Comparison of ENCODE assay signal across 1 cellular context in the genomic region with DNA sequence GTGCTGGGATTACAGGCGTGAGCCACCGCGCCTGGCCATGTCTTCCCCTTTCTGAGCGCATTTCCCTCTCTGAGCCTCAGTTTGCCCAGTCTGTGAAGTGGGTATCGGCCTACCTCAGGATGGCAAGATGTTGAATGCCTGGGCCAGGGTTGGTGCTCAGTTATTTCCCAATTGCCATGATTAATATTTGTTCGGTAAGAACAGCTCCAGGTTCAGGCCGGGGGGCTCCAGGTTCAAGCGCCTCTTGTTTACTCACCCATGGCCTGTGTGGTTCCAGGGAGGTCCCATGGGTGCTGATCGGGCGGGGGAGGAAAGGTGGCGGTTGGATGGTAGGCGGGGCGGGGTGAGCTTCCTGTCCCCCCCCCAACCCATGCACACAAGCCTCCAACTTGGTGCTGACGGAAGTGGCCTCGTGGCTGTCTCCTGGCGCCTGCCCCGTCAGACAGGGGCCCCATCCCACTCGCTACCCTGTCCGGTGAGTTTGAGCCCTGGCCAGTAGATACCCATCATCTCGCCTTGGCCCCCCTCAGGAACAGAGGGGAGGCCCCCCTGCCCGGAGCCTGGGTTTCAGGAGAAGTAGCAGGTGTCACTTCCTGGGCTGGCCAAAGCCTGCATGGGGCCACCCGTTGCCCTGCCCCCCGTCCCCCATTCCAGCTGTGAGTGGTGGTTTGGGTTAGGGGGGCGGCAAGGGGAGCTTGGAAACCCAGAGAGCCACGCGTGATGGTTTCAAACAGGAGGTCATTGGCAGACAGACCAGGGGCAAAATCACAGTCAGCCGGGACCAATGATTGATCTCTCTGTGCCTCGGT.
A peak's percentile ranks its signal among the peaks of the same experiment; 100 is the strongest.
TF ChIP-seq lines count a peak whose summit lies in the region.

A gene with protein sequence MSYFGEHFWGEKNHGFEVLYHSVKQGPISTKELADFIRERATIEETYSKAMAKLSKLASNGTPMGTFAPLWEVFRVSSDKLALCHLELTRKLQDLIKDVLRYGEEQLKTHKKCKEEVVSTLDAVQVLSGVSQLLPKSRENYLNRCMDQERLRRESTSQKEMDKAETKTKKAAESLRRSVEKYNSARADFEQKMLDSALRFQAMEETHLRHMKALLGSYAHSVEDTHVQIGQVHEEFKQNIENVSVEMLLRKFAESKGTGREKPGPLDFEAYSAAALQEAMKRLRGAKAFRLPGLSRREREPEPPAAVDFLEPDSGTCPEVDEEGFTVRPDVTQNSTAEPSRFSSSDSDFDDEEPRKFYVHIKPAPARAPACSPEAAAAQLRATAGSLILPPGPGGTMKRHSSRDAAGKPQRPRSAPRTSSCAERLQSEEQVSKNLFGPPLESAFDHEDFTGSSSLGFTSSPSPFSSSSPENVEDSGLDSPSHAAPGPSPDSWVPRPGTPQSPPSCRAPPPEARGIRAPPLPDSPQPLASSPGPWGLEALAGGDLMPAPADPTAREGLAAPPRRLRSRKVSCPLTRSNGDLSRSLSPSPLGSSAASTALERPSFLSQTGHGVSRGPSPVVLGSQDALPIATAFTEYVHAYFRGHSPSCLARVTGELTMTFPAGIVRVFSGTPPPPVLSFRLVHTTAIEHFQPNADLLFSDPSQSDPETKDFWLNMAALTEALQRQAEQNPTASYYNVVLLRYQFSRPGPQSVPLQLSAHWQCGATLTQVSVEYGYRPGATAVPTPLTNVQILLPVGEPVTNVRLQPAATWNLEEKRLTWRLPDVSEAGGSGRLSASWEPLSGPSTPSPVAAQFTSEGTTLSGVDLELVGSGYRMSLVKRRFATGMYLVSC (plus strand): TSS at position 375 of the 809 bp plus-strand sequence. CDS start 3,688 bp downstream, outside the sequence.

TF ChIP-seq in K562, 482 proteins besides CTCF, POLR2A, EP300 and RAD21 (continued from another document and continues in another):
- TF ChIP-seq, protein P1, sequence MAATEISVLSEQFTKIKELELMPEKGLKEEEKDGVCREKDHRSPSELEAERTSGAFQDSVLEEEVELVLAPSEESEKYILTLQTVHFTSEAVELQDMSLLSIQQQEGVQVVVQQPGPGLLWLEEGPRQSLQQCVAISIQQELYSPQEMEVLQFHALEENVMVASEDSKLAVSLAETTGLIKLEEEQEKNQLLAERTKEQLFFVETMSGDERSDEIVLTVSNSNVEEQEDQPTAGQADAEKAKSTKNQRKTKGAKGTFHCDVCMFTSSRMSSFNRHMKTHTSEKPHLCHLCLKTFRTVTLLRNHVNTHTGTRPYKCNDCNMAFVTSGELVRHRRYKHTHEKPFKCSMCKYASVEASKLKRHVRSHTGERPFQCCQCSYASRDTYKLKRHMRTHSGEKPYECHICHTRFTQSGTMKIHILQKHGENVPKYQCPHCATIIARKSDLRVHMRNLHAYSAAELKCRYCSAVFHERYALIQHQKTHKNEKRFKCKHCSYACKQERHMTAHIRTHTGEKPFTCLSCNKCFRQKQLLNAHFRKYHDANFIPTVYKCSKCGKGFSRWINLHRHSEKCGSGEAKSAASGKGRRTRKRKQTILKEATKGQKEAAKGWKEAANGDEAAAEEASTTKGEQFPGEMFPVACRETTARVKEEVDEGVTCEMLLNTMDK (IDR thresholded peaks at IDR 0.05; ENCODE audit: borderline replicate concordance, insufficient read depth, low read depth, low read length, poor library complexity, severe bottlenecking) = no peak
- TF ChIP-seq, protein P2, sequence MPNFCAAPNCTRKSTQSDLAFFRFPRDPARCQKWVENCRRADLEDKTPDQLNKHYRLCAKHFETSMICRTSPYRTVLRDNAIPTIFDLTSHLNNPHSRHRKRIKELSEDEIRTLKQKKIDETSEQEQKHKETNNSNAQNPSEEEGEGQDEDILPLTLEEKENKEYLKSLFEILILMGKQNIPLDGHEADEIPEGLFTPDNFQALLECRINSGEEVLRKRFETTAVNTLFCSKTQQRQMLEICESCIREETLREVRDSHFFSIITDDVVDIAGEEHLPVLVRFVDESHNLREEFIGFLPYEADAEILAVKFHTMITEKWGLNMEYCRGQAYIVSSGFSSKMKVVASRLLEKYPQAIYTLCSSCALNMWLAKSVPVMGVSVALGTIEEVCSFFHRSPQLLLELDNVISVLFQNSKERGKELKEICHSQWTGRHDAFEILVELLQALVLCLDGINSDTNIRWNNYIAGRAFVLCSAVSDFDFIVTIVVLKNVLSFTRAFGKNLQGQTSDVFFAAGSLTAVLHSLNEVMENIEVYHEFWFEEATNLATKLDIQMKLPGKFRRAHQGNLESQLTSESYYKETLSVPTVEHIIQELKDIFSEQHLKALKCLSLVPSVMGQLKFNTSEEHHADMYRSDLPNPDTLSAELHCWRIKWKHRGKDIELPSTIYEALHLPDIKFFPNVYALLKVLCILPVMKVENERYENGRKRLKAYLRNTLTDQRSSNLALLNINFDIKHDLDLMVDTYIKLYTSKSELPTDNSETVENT (CRISPR knock-in tag; IDR thresholded peaks at IDR 0.05) = no peak
- TF ChIP-seq HIVEP1 (CRISPR knock-in tag; IDR thresholded peaks at IDR 0.05) (no peak), SAFB2 (IDR thresholded peaks at IDR 0.05; ENCODE audit: borderline replicate concordance, low read depth, low read length, severe bottlenecking) (no peak), YY1 (IDR thresholded peaks at IDR 0.05; ENCODE audit: borderline replicate concordance in 1 of 3, control insufficient read depth in 1 of 3, extremely low read depth in 1 of 3, insufficient read depth in 3 of 3, insufficient read length in 1 of 3, insufficient replicate concordance in 2 of 3, low read depth in 1 of 3, low read length in 2 of 3) (peak in 2 of 3 experiments; percentile 58 to 74), ZFP36 (IDR thresholded peaks at IDR 0.05; ENCODE audit: low read depth, low read length, partially characterized antibody) (no peak), ESRRA (IDR thresholded peaks at IDR 0.05; ENCODE audit: borderline replicate concordance, low read depth) (peak; percentile 74), NFE2 (IDR thresholded peaks at IDR 0.05; ENCODE audit: low read depth) (no peak), FOXK2 (conservative IDR thresholded peaks at IDR 0.05 in 1 of 2, IDR thresholded peaks at IDR 0.05 in 1 of 2; ENCODE audit: low read depth in 2 of 2) (peak; percentile 91 to 94), XRCC4 (IDR thresholded peaks at IDR 0.05; ENCODE audit: extremely low read depth, insufficient read depth, insufficient read length) (no peak), MTF1 (CRISPR knock-in tag; IDR thresholded peaks at IDR 0.05; ENCODE audit: borderline replicate concordance) (no peak), MTA3 (IDR thresholded peaks at IDR 0.05; ENCODE audit: borderline replicate concordance) (peak; percentile 54; the same call in 1 of the 2 replicates), PHB2 (IDR thresholded peaks at IDR 0.05; ENCODE audit: low read depth) (no peak), MAFG (tag; conservative IDR thresholded peaks at IDR 0.05) (no peak), ZNF431 (CRISPR knock-in tag; IDR thresholded peaks at IDR 0.05) (no peak), ZKSCAN8 (CRISPR knock-in tag; IDR thresholded peaks at IDR 0.05) (no peak), ZNF830 (CRISPR knock-in tag; IDR thresholded peaks at IDR 0.05) (no peak), CHD1 (IDR thresholded peaks at IDR 0.05; ENCODE audit: low read length) (no peak), ZNF764 (CRISPR knock-in tag; IDR thresholded peaks at IDR 0.05; ENCODE audit: low read depth) (no peak), KLF16 (IDR thresholded peaks at IDR 0.05) (no peak)
- TF ChIP-seq, protein P3, sequence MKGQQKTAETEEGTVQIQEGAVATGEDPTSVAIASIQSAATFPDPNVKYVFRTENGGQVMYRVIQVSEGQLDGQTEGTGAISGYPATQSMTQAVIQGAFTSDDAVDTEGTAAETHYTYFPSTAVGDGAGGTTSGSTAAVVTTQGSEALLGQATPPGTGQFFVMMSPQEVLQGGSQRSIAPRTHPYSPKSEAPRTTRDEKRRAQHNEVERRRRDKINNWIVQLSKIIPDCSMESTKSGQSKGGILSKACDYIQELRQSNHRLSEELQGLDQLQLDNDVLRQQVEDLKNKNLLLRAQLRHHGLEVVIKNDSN (CRISPR knock-in tag; IDR thresholded peaks at IDR 0.05) = no peak
- TF ChIP-seq, protein P4, sequence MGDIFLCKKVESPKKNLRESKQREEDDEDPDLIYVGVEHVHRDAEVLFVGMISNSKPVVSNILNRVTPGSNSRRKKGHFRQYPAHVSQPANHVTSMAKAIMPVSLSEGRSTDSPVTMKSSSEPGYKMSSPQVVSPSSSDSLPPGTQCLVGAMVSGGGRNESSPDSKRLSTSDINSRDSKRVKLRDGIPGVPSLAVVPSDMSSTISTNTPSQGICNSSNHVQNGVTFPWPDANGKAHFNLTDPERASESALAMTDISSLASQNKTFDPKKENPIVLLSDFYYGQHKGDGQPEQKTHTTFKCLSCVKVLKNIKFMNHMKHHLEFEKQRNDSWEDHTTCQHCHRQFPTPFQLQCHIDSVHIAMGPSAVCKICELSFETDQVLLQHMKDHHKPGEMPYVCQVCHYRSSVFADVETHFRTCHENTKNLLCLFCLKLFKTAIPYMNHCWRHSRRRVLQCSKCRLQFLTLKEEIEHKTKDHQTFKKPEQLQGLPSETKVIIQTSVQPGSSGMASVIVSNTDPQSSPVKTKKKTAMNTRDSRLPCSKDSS (IDR thresholded peaks at IDR 0.05; ENCODE audit: low read depth, partially characterized antibody) = no peak
- TF ChIP-seq, protein P5, sequence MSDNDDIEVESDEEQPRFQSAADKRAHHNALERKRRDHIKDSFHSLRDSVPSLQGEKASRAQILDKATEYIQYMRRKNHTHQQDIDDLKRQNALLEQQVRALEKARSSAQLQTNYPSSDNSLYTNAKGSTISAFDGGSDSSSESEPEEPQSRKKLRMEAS (CRISPR knock-in tag; IDR thresholded peaks at IDR 0.05) = peak; percentile 80
- TF ChIP-seq, protein P6, sequence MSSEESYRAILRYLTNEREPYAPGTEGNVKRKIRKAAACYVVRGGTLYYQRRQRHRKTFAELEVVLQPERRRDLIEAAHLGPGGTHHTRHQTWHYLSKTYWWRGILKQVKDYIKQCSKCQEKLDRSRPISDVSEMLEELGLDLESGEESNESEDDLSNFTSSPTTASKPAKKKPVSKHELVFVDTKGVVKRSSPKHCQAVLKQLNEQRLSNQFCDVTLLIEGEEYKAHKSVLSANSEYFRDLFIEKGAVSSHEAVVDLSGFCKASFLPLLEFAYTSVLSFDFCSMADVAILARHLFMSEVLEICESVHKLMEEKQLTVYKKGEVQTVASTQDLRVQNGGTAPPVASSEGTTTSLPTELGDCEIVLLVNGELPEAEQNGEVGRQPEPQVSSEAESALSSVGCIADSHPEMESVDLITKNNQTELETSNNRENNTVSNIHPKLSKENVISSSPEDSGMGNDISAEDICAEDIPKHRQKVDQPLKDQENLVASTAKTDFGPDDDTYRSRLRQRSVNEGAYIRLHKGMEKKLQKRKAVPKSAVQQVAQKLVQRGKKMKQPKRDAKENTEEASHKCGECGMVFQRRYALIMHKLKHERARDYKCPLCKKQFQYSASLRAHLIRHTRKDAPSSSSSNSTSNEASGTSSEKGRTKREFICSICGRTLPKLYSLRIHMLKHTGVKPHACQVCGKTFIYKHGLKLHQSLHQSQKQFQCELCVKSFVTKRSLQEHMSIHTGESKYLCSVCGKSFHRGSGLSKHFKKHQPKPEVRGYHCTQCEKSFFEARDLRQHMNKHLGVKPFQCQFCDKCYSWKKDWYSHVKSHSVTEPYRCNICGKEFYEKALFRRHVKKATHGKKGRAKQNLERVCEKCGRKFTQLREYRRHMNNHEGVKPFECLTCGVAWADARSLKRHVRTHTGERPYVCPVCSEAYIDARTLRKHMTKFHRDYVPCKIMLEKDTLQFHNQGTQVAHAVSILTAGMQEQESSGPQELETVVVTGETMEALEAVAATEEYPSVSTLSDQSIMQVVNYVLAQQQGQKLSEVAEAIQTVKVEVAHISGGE (CRISPR knock-in tag; IDR thresholded peaks at IDR 0.05) = peak in 1 of 3 experiments; percentile 81; a peak in 2 of 6 replicates
- TF ChIP-seq, protein P7, sequence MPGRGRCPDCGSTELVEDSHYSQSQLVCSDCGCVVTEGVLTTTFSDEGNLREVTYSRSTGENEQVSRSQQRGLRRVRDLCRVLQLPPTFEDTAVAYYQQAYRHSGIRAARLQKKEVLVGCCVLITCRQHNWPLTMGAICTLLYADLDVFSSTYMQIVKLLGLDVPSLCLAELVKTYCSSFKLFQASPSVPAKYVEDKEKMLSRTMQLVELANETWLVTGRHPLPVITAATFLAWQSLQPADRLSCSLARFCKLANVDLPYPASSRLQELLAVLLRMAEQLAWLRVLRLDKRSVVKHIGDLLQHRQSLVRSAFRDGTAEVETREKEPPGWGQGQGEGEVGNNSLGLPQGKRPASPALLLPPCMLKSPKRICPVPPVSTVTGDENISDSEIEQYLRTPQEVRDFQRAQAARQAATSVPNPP (IDR thresholded peaks at IDR 0.05; ENCODE audit: borderline replicate concordance, insufficient read depth, insufficient read length) = no peak
- TF ChIP-seq, protein P8, sequence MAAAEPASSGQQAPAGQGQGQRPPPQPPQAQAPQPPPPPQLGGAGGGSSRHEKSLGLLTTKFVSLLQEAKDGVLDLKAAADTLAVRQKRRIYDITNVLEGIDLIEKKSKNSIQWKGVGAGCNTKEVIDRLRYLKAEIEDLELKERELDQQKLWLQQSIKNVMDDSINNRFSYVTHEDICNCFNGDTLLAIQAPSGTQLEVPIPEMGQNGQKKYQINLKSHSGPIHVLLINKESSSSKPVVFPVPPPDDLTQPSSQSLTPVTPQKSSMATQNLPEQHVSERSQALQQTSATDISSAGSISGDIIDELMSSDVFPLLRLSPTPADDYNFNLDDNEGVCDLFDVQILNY (CRISPR knock-in tag; IDR thresholded peaks at IDR 0.05) = no peak
- TF ChIP-seq, protein P9, sequence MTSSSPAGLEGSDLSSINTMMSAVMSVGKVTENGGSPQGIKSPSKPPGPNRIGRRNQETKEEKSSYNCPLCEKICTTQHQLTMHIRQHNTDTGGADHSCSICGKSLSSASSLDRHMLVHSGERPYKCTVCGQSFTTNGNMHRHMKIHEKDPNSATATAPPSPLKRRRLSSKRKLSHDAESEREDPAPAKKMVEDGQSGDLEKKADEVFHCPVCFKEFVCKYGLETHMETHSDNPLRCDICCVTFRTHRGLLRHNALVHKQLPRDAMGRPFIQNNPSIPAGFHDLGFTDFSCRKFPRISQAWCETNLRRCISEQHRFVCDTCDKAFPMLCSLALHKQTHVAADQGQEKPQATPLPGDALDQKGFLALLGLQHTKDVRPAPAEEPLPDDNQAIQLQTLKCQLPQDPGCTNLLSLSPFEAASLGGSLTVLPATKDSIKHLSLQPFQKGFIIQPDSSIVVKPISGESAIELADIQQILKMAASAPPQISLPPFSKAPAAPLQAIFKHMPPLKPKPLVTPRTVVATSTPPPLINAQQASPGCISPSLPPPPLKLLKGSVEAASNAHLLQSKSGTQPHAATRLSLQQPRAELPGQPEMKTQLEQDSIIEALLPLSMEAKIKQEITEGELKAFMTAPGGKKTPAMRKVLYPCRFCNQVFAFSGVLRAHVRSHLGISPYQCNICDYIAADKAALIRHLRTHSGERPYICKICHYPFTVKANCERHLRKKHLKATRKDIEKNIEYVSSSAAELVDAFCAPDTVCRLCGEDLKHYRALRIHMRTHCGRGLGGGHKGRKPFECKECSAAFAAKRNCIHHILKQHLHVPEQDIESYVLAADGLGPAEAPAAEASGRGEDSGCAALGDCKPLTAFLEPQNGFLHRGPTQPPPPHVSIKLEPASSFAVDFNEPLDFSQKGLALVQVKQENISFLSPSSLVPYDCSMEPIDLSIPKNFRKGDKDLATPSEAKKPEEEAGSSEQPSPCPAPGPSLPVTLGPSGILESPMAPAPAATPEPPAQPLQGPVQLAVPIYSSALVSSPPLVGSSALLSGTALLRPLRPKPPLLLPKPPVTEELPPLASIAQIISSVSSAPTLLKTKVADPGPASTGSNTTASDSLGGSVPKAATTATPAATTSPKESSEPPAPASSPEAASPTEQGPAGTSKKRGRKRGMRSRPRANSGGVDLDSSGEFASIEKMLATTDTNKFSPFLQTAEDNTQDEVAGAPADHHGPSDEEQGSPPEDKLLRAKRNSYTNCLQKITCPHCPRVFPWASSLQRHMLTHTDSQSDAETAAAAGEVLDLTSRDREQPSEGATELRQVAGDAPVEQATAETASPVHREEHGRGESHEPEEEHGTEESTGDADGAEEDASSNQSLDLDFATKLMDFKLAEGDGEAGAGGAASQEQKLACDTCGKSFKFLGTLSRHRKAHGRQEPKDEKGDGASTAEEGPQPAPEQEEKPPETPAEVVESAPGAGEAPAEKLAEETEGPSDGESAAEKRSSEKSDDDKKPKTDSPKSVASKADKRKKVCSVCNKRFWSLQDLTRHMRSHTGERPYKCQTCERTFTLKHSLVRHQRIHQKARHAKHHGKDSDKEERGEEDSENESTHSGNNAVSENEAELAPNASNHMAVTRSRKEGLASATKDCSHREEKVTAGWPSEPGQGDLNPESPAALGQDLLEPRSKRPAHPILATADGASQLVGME (CRISPR knock-in tag; IDR thresholded peaks at IDR 0.05) = no peak
